ENCODE assay signal across 19 cellular contexts in genomic region chr2:2934030-2934429, GRCh38.
"Had no signal": no experiment of that assay in that cellular context is flagged by ENCODE, and none has a peak within 500 bp of the region (broad histone marks: within the 10 kb centered on the region; RNA-seq: fewer than 3 reads in every experiment).

No MANE protein-coding gene starts in this region.

- H3K36me3 ChIP-seq: esophagus squamous epithelium, gastroesophageal sphincter, pancreas, prostate gland, suprapubic skin, thyroid gland had no signal

- H3K27me3 ChIP-seq: dorsolateral prefrontal cortex, esophagus squamous epithelium, pancreas, suprapubic skin, thyroid gland had no signal

- H3K4me1 Mint-ChIP-seq: naive B cell had no signal

- H3K27ac Mint-ChIP-seq: naive B cell, type B pancreatic cell had no signal

- H3K36me3 Mint-ChIP-seq: type B pancreatic cell had no signal

- H3K9me3 ChIP-seq: pancreas, prostate gland, suprapubic skin, thyroid gland had no signal

- H3K27me3 Mint-ChIP-seq: type B pancreatic cell had no signal

- H3K4me2 ChIP-seq: smooth muscle cell had no signal

- H3K4me3 Mint-ChIP-seq: naive B cell, type B pancreatic cell had no signal

- H3K27ac ChIP-seq: dorsolateral prefrontal cortex, epithelial cell of prostate, esophagus squamous epithelium, gastroesophageal sphincter, pancreas, prostate gland, suprapubic skin, thyroid gland had no signal

- ATAC-seq: gastroesophageal sphincter; left colon; pancreas; stimulated activated naive CD8-positive, alpha-beta T cell treated with anti-CD3 and anti-CD28 coated beads, Interleukin-15, Interleukin-2, amounts not matched to agents 100 U/mL and 50 U/mL, for 24 hours had no signal

- DNase-seq: cortex of kidney; dorsolateral prefrontal cortex; effector memory CD4-positive, alpha-beta T cell; esophagus squamous epithelium; foreskin fibroblast; left colon; mesendoderm; naive B cell; occipital lobe; pancreas; stimulated activated CD4-positive, alpha-beta T cell treated with anti-CD3 and anti-CD28 coated beads, Interleukin-2, amount 100 ng/mL, for 48 hours; stimulated activated naive CD8-positive, alpha-beta T cell treated with anti-CD3 and anti-CD28 coated beads, Interleukin-15, Interleukin-2, amounts not matched to agents 100 U/mL and 50 U/mL, for 24 hours; thyroid gland had no signal

- H3K4me3 ChIP-seq: dorsolateral prefrontal cortex, esophagus squamous epithelium, gastroesophageal sphincter, pancreas, prostate gland, smooth muscle cell, suprapubic skin, thyroid gland had no signal

- H3K4me1 ChIP-seq: esophagus squamous epithelium, gastroesophageal sphincter, pancreas, prostate gland, suprapubic skin, thyroid gland had no signal
